ENCODE assay signal across 10 cellular contexts in the genomic region with DNA sequence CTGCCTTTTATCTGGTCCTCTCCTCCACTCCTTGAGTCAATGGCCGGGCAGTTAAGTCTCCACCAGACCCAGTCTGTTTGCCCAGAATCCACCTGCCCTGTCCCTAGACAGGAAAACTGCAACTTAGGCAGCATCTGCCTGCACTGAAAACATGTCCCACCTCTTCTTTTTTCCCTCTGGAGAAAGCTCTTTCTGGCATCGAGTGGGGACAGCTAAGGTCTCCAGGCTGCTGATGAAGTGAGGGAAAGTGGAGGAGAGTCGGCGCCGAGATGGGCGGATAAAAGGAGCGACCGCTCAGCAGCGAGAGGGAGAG. TPM values are rescaled to one million over a fixed set of nuclear protein-coding genes. Genes with fewer than 3 reads are reported as not detected.
DNase-seq lines count a peak whose midpoint lies in the region; FAIRE-seq and TF ChIP-seq lines count a peak whose summit lies in the region.
"Had no signal": no experiment of that assay in that cellular context is flagged by ENCODE, and none has a peak within 500 bp of the region (broad histone marks: within the 10 kb centered on the region; RNA-seq: fewer than 3 reads in every experiment).

No MANE protein-coding gene starts in this region.

- peak overlapping the region; percentile 47 for H3K9ac ChIP-seq in neural cell (ENCODE audit: low read length)

- H3K27ac ChIP-seq in CD8-positive, alpha-beta memory T cell (ENCODE audit: low read depth, low read length), result no peak overlapping the region
- H3K27ac ChIP-seq in dorsolateral prefrontal cortex (no peak overlapping the region), neural cell (ENCODE audit: low read length) (no peak overlapping the region), Peyer's patch (no peak overlapping the region)

- H3K4me3 ChIP-seq in CD8-positive, alpha-beta memory T cell (ENCODE audit: low read length), result no peak overlapping the region
- H3K4me3 ChIP-seq in dorsolateral prefrontal cortex (peak overlapping the region in 56 of 59 donors; percentile 20 to 69 (median 54)), neural cell (ENCODE audit: low read length) (peak overlapping the region; percentile 80), Peyer's patch (peak overlapping the region in 1 of 4 donors; percentile 17)

- peak overlapping the region; percentile 67 for H3K4me2 ChIP-seq in neural cell (ENCODE audit: low read length)

- peaks cover 0 to 9% (median 0%) of the 10 kb centered on the region in 5 donors for H3K9me3 Mint-ChIP-seq in CD8-positive, alpha-beta memory T cell
- peaks cover 0 to 3% (median 1%) of the 10 kb centered on the region in 3 donors for H3K9me3 Mint-ChIP-seq in IgD-negative memory B cell

- no peaks in the 10 kb centered on the region for H3K27me3 ChIP-seq in CD8-positive, alpha-beta memory T cell (ENCODE audit: insufficient read depth, low read length, poor library complexity, severe bottlenecking)
- peaks cover 0 to 37% (median 13%) of the 10 kb centered on the region in 45 donors for H3K27me3 ChIP-seq in dorsolateral prefrontal cortex
- H3K27me3 ChIP-seq in neural cell (ENCODE audit: insufficient read depth, low read depth, low read length), result peaks cover 30% of the 10 kb centered on the region
- H3K27me3 ChIP-seq in Peyer's patch, result no peaks in the 10 kb centered on the region

- TF ChIP-seq EP300 in neural cell (conservative IDR thresholded peaks at IDR 0.05; ENCODE audit: poor library complexity, severe bottlenecking), result no peak

- H3K27me3 Mint-ChIP-seq in CD8-positive, alpha-beta memory T cell, result peaks cover 13 to 48% of the 10 kb centered on the region in 2 donors
- H3K27me3 Mint-ChIP-seq in IgD-negative memory B cell, result peaks cover 23% of the 10 kb centered on the region

- peak overlapping the region in 4 of 7 donors; percentile 6 to 72 (median 51) for H3K4me3 Mint-ChIP-seq in CD8-positive, alpha-beta memory T cell
- H3K4me3 Mint-ChIP-seq in IgD-negative memory B cell, result peak overlapping the region in 3 of 4 donors; percentile 8 to 83 (median 33)

- no peak for TF ChIP-seq RAD21 in neural cell (conservative IDR thresholded peaks at IDR 0.05)

- TF ChIP-seq POLR2A in Peyer's patch (IDR thresholded peaks at IDR 0.05), result no peak

- no peaks in the 10 kb centered on the region for H4K20me1 ChIP-seq in neural cell (ENCODE audit: insufficient read depth)

- peak overlapping the region; percentile 34 for H2AFZ ChIP-seq in neural cell (ENCODE audit: low read depth, low read length)

- DNase-seq in CD8-positive, alpha-beta memory T cell, result no peak
- DNase-seq in dorsolateral prefrontal cortex (no peak), RCC 7860 (ENCODE audit: low spot score) (no peak), HEK293T (ENCODE audit: extremely low spot score) (no peak), Peyer's patch (no peak), cerebellar nuclear complex (lab: John Stamatoyannopoulos, UW) (no peak)

- H3K36me3 ChIP-seq in CD8-positive, alpha-beta memory T cell (ENCODE audit: insufficient read depth, low read length), result no peaks in the 10 kb centered on the region
- no peaks in the 10 kb centered on the region for H3K36me3 ChIP-seq in neural cell (ENCODE audit: insufficient read depth, low read length)
- no peaks in the 10 kb centered on the region for H3K36me3 ChIP-seq in Peyer's patch

- POLR2A ChIA-PET in CD8-positive, alpha-beta memory T cell (lab: Charles Lee), result no interaction called here
- POLR2A ChIA-PET in HEK293T (lab: Yijun Ruan, JAX), result interaction anchor here (0.9 to 1.0 kb wide), 3 partner anchors 14 to 104 kb away, joined by 3 to 4 read pairs (median 3); no protein-coding TSS in a partner anchor

- TF ChIP-seq CTCF in dorsolateral prefrontal cortex (IDR thresholded peaks at IDR 0.05 in 54 of 56, conservative IDR thresholded peaks at IDR 0.05 in 2 of 56; ENCODE audit: low read depth in 1 of 56, partially characterized antibody in 56 of 56) (no peak), neural cell (IDR thresholded peaks at IDR 0.05; ENCODE audit: poor library complexity, severe bottlenecking) (no peak), Peyer's patch (IDR thresholded peaks at IDR 0.05) (no peak)

- no peaks in the 10 kb centered on the region for H3K36me3 Mint-ChIP-seq in CD8-positive, alpha-beta memory T cell
- no peaks in the 10 kb centered on the region for H3K36me3 Mint-ChIP-seq in IgD-negative memory B cell

- H3K4me1 Mint-ChIP-seq in CD8-positive, alpha-beta memory T cell, result peaks cover 6 to 13% (median 8%) of the 10 kb centered on the region in 3 donors
- peaks cover 0 to 4% (median 1%) of the 10 kb centered on the region in 3 donors for H3K4me1 Mint-ChIP-seq in IgD-negative memory B cell

- CTCF ChIA-PET in CD8-positive, alpha-beta memory T cell (lab: Charles Lee), result no interaction called here
- CTCF ChIA-PET in HEK293T (lab: Yijun Ruan, JAX), result no interaction called here

- no peaks in the 10 kb centered on the region for H3K4me1 ChIP-seq in CD8-positive, alpha-beta memory T cell (ENCODE audit: insufficient read depth, low read length)
- H3K4me1 ChIP-seq in Peyer's patch, result peaks cover 0 to 7% (median 0%) of the 10 kb centered on the region in 4 donors

- no peaks in the 10 kb centered on the region for H3K79me2 ChIP-seq in neural cell (replicated peaks; ENCODE audit: insufficient read depth, low read length)

- no peak for FAIRE-seq in RCC 7860 (lab: Jason Lieb, UNC)

- intact Hi-C loops in dorsolateral prefrontal cortex (cut with DNase I), result no loop called here

- no peaks in the 10 kb centered on the region for H3F3A ChIP-seq in neural cell (ENCODE audit: insufficient read depth, low read length, poor library complexity, severe bottlenecking)

- no peak overlapping the region for H3K27ac Mint-ChIP-seq in CD8-positive, alpha-beta memory T cell
- H3K27ac Mint-ChIP-seq in IgD-negative memory B cell, result no peak overlapping the region

- no peaks in the 10 kb centered on the region for H3K9me3 ChIP-seq in CD8-positive, alpha-beta memory T cell (ENCODE audit: low read length)
- H3K9me3 ChIP-seq in neural cell (ENCODE audit: low read length) (no peaks in the 10 kb centered on the region), Peyer's patch (no peaks in the 10 kb centered on the region)

- no peaks in the 10 kb centered on the region for H3K9me2 ChIP-seq in neural cell (ENCODE audit: insufficient read depth, low read length)

TF ChIP-seq in neural cell, 6 proteins besides CTCF, POLR2A, EP300 and RAD21 (continues in another document):
- TF ChIP-seq POLR2AphosphoS5 (IDR thresholded peaks at IDR 0.05) (no peak), SMC3 (conservative IDR thresholded peaks at IDR 0.05; ENCODE audit: poor library complexity) (no peak), EZH2 (IDR thresholded peaks at IDR 0.05; ENCODE audit: borderline replicate concordance, insufficient read depth, low read length, poor library complexity, severe bottlenecking) (no peak)

TF ChIP-seq in HEK293T, 16 proteins besides CTCF, POLR2A, EP300 and RAD21:
- TF ChIP-seq FOXM1 (IDR thresholded peaks at IDR 0.05; ENCODE audit: borderline replicate concordance) (no peak), TARDBP (IDR thresholded peaks at IDR 0.05) (no peak), LEF1 (IDR thresholded peaks at IDR 0.05; ENCODE audit: borderline replicate concordance) (no peak), ZNF384 (IDR thresholded peaks at IDR 0.05) (no peak), ARNT (IDR thresholded peaks at IDR 0.05) (no peak), CTBP1 (IDR thresholded peaks at IDR 0.05; ENCODE audit: borderline replicate concordance) (no peak), ELF4 (IDR thresholded peaks at IDR 0.05) (no peak), SP1 (IDR thresholded peaks at IDR 0.05) (no peak), FOXA1 (IDR thresholded peaks at IDR 0.05) (no peak), SUZ12 (IDR thresholded peaks at IDR 0.05) (no peak), HDGF (IDR thresholded peaks at IDR 0.05; ENCODE audit: borderline replicate concordance) (no peak), NFRKB (IDR thresholded peaks at IDR 0.05) (no peak), FOXK2 (IDR thresholded peaks at IDR 0.05) (no peak), L3MBTL2 (conservative IDR thresholded peaks at IDR 0.05) (no peak), BHLHE40 (IDR thresholded peaks at IDR 0.05; ENCODE audit: borderline replicate concordance) (no peak)
- TF ChIP-seq, protein P1, sequence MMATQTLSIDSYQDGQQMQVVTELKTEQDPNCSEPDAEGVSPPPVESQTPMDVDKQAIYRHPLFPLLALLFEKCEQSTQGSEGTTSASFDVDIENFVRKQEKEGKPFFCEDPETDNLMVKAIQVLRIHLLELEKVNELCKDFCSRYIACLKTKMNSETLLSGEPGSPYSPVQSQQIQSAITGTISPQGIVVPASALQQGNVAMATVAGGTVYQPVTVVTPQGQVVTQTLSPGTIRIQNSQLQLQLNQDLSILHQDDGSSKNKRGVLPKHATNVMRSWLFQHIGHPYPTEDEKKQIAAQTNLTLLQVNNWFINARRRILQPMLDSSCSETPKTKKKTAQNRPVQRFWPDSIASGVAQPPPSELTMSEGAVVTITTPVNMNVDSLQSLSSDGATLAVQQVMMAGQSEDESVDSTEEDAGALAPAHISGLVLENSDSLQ (IDR thresholded peaks at IDR 0.05), result no peak

RNA-seq across cellular contexts. Expression of gene SHISAL2B, which starts 0.2 kb away (rescaled TPM):
- total RNA-seq in CD8-positive, alpha-beta memory T cell, result not detected
- not detected for polyA plus RNA-seq in CD8-positive, alpha-beta memory T cell
- polyA plus RNA-seq in IgD-negative memory B cell, result not detected
- not detected for total RNA-seq in dorsolateral prefrontal cortex
- not detected in 2 replicates for polyA plus RNA-seq in neural cell
- polyA minus RNA-seq in neural cell, result not detected in 2 replicates
- not detected for total RNA-seq in Peyer's patch
- total RNA-seq: lung microvascular endothelial cell, urinary bladder had no signal
- polyA plus RNA-seq: urinary bladder had no signal
